Comparison of ENCODE assay signal across 1 cellular context in genomic region chr21:41926068-41926806, GRCh38.
TF ChIP-seq lines count a peak whose summit lies in the region.

No MANE protein-coding gene starts in this region.

TF ChIP-seq in WTC11, 78 proteins besides CTCF, POLR2A, EP300 and RAD21 (continued from another document):
- TF ChIP-seq E2F5 (CRISPR knock-in tag; IDR thresholded peaks at IDR 0.05) (no peak), ZNF263 (CRISPR knock-in tag; IDR thresholded peaks at IDR 0.05; ENCODE audit: low read depth) (no peak)
